Comparison of ENCODE assay signal across 24 cellular contexts in genomic region chr9:8205580-8205979, GRCh38.
"Had no signal": no experiment of that assay in that cellular context is flagged by ENCODE, and none has a peak within 500 bp of the region (broad histone marks: within the 10 kb centered on the region; RNA-seq: fewer than 3 reads in every experiment).

No MANE protein-coding gene starts in this region.

- H3K4me3 ChIP-seq: cardiac muscle cell had no signal

- H3K4me3 Mint-ChIP-seq: activated B cell treated with CpG ODN at 0.5 μM for 24 hours; activated CD4-positive, alpha-beta memory T cell treated with anti-CD3 and anti-CD28 coated beads, Interleukin-2, amount 10 ng/mL, durations not matched to agents 7 days and 5 days; activated CD4-positive, alpha-beta T cell treated with anti-CD3 and anti-CD28 coated beads, Interleukin-2, amount 10 ng/mL, durations not matched to agents 7 days and 5 days; activated naive CD4-positive, alpha-beta T cell treated with anti-CD3 and anti-CD28 coated beads, Interleukin-2, amount 10 ng/mL, durations not matched to agents 7 days and 5 days; activated naive CD8-positive, alpha-beta T cell treated with anti-CD3 and anti-CD28 coated beads for 36 hours; activated T-cell treated with anti-CD3 and anti-CD28 coated beads, Interleukin-2, amount 50 U/mL, for 72 hours; T-helper 17 cell had no signal

- H3K27ac Mint-ChIP-seq: activated B cell treated with CpG ODN at 0.5 μM for 24 hours; activated CD4-positive, alpha-beta memory T cell treated with anti-CD3 and anti-CD28 coated beads, Interleukin-2, amount 10 ng/mL, durations not matched to agents 7 days and 5 days; activated CD4-positive, alpha-beta T cell treated with anti-CD3 and anti-CD28 coated beads, Interleukin-2, amount 10 ng/mL, durations not matched to agents 7 days and 5 days; activated naive CD4-positive, alpha-beta T cell treated with anti-CD3 and anti-CD28 coated beads, Interleukin-2, amount 10 ng/mL, durations not matched to agents 7 days and 5 days; activated naive CD8-positive, alpha-beta T cell treated with anti-CD3 and anti-CD28 coated beads for 36 hours; activated T-cell treated with anti-CD3 and anti-CD28 coated beads, Interleukin-2, amount 50 U/mL, for 72 hours; activated T-helper 2 cell treated with anti-CD3 and anti-CD28 coated beads, Interferon-gamma antibody, Interleukin-2, Interleukin-4, amounts not matched to agents 10 μg/mL and 5 μg/mL and 100 μg/mL, durations not matched to agents 14 hours and 24 hours and 36 hours; T-helper 17 cell had no signal

- H3K4me1 Mint-ChIP-seq: activated B cell treated with CpG ODN at 0.5 μM for 24 hours, T-helper 17 cell had no signal

- H3K36me3 ChIP-seq: brain microvascular endothelial cell, cardiac muscle cell had no signal

- H3K27me3 Mint-ChIP-seq: activated B cell treated with CpG ODN at 0.5 μM for 24 hours; activated CD4-positive, alpha-beta memory T cell treated with anti-CD3 and anti-CD28 coated beads, Interleukin-2, amount 10 ng/mL, durations not matched to agents 7 days and 5 days; activated naive CD4-positive, alpha-beta T cell treated with anti-CD3 and anti-CD28 coated beads, Interleukin-2, amount 10 ng/mL, durations not matched to agents 7 days and 5 days; activated naive CD8-positive, alpha-beta T cell treated with anti-CD3 and anti-CD28 coated beads for 36 hours; T-helper 17 cell had no signal

- H3K36me3 Mint-ChIP-seq: activated naive CD4-positive, alpha-beta T cell treated with anti-CD3 and anti-CD28 coated beads, Interleukin-2, amount 10 ng/mL, durations not matched to agents 7 days and 5 days had no signal

- ATAC-seq: activated T-cell treated with anti-CD3 and anti-CD28 coated beads, Interleukin-2, amount 50 U/mL, for 72 hours; PC-3; T-helper 17 cell had no signal

- H3K9me3 Mint-ChIP-seq: activated B cell treated with CpG ODN at 0.5 μM for 24 hours; activated CD4-positive, alpha-beta memory T cell treated with anti-CD3 and anti-CD28 coated beads, Interleukin-2, amount 10 ng/mL, durations not matched to agents 7 days and 5 days; activated CD4-positive, alpha-beta T cell treated with anti-CD3 and anti-CD28 coated beads, Interleukin-2, amount 10 ng/mL, durations not matched to agents 7 days and 5 days; activated naive CD4-positive, alpha-beta T cell treated with anti-CD3 and anti-CD28 coated beads, Interleukin-2, amount 10 ng/mL, durations not matched to agents 7 days and 5 days; activated naive CD8-positive, alpha-beta T cell treated with anti-CD3 and anti-CD28 coated beads for 36 hours had no signal

- H3K27me3 ChIP-seq: brain microvascular endothelial cell, cardiac muscle cell had no signal

- H3K27ac ChIP-seq: brain microvascular endothelial cell, cardiac muscle cell had no signal

- DNase-seq: activated B cell treated with CpG ODN at 0.5 μM for 24 hours; activated CD4-positive, alpha-beta memory T cell treated with anti-CD3 and anti-CD28 coated beads, Interleukin-2, amount 10 ng/mL, durations not matched to agents 7 days and 5 days; activated CD4-positive, alpha-beta T cell treated with anti-CD3 and anti-CD28 coated beads for 1 hour; activated CD4-positive, alpha-beta T cell treated with anti-CD3 and anti-CD28 coated beads, Interleukin-2, amount 10 ng/mL, durations not matched to agents 7 days and 5 days; activated CD8-positive, alpha-beta memory T cell treated with anti-CD3 and anti-CD28 coated beads, Interleukin-2, amount 50 U/mL, for 4 hours; activated gamma-delta T cell treated with Interleukin-2 at 50 U/mL for 16 hours; activated naive CD4-positive, alpha-beta T cell treated with anti-CD3 and anti-CD28 coated beads, Interleukin-2, amount 10 ng/mL, durations not matched to agents 7 days and 5 days; activated naive CD8-positive, alpha-beta T cell treated with anti-CD3 and anti-CD28 coated beads for 36 hours; activated T-cell treated with anti-CD3 and anti-CD28 coated beads, Interleukin-2, amount 50 U/mL, for 72 hours; brain microvascular endothelial cell; Kasumi-1; KBM-7; NCI-H1105 treated with DMSO at 0.1 percent for 48 hours; NCI-H1436 treated with DMSO at 0.1 percent for 48 hours; NCI-H187; NCI-H2081; NCI-H446; NCI-H524; PC-3; SHP77; T-helper 17 cell; T-helper 9 cell had no signal
